In the genomic region with DNA sequence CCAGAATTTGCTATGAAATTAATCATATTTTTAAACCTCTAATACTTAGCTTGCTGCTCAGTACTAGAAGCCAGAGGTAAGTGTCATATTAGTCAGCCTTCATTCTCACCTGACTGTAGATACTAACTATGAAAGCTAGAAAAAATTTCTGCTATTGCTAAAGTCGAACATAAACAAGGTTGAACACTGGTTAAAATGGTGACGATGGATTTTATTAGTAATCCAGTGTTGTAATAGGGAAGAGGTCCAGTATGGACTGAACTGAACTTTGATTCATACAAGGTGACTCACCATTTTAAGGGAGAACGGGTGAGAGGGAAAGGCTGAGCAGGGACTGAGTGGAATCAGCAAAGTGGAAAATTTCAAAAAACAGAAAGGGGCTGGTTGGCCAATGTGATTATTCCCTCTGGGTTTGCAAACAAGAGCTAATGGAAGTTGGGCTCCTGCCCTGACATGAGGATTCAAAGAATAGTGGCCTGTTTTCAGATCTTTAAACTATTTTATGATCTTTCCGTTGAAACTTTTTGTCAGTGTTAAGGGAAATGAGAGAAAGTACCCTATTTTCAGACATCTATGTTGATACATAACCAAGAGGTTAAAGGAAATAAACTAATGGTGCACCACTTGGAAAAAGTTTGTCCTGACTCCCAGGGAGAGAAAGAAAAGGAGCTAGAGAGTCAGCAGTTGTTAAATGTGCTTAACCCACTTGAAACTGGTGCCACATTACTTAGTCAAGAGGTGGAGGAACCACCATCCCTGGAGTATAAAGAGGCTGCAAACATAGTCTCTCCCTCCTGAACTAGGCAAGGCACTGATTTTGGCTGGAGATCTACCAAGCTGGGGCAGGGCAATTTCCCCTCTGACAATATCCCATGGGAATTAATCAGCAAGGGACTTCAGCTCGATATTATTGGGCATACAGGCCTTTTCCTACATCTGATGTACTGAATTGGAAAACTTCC, we compare ENCODE assay signal across 10 cellular contexts. TPM values are rescaled to one million over a fixed set of nuclear protein-coding genes. Genes with fewer than 3 reads are reported as not detected.
DNase-seq lines count a peak whose midpoint lies in the region; ATAC-seq lines count a peak whose summit lies in the region.
"Had no signal": no experiment of that assay in that cellular context is flagged by ENCODE, and none has a peak within 500 bp of the region (broad histone marks: within the 10 kb centered on the region; RNA-seq: fewer than 3 reads in every experiment).

No MANE protein-coding gene starts in this region.

- H3K4me1 Mint-ChIP-seq in naive thymus-derived CD4-positive, alpha-beta T cell = no peaks in the 10 kb centered on the region

- peaks cover 0 to 3% (median 0%) of the 10 kb centered on the region in 5 donors for H3K27me3 Mint-ChIP-seq in naive thymus-derived CD4-positive, alpha-beta T cell

- intact Hi-C loops in Right ventricle myocardium superior (cut with DNase I) = no loop called here
- intact Hi-C loops in naive thymus-derived CD4-positive, alpha-beta T cell (cut with micrococcal nuclease) = no loop called here

- no peaks in the 10 kb centered on the region for H3K9me3 ChIP-seq in naive thymus-derived CD4-positive, alpha-beta T cell (ENCODE audit: control insufficient read depth in 2 of 3, low read length in 3 of 3)

- no peaks in the 10 kb centered on the region for H3K36me3 ChIP-seq in naive thymus-derived CD4-positive, alpha-beta T cell (ENCODE audit: control insufficient read depth in 2 of 3, insufficient read depth in 3 of 3, low read length in 3 of 3)

- POLR2A ChIA-PET in naive thymus-derived CD4-positive, alpha-beta T cell (lab: Charles Lee) = no interaction called here

- ATAC-seq in Right ventricle myocardium superior (ENCODE audit: poor library complexity) (peak; percentile 91), HG03095 (IDR thresholded peaks at IDR 0.05; ENCODE audit: unreplicated experiment) (no peak)
- no peak for ATAC-seq in naive thymus-derived CD4-positive, alpha-beta T cell

- peaks cover 0 to 43% (median 12%) of the 10 kb centered on the region in 5 donors for H3K36me3 Mint-ChIP-seq in naive thymus-derived CD4-positive, alpha-beta T cell

- no peaks in the 10 kb centered on the region for H3K27me3 ChIP-seq in naive thymus-derived CD4-positive, alpha-beta T cell (ENCODE audit: control insufficient read depth in 2 of 2, insufficient read depth in 2 of 2, low read length in 2 of 2)

- CTCF ChIA-PET in naive thymus-derived CD4-positive, alpha-beta T cell (lab: Charles Lee) = no interaction called here

- DNase-seq in GM03348 (ENCODE audit: low spot score) (peak; percentile 84), amniotic epithelial cell (ENCODE audit: low read depth) (peak; percentile 91), Right ventricle myocardium superior (no peak), skeletal muscle cell (ENCODE audit: low read depth) (peak; percentile 94), NCI-H2171 treated with DMSO at 0.1 percent for 48 hours (lab: John Stamatoyannopoulos, UW) (no peak), T-helper 9 cell (no peak)
- DNase-seq in naive thymus-derived CD4-positive, alpha-beta T cell = no peak
- DNase-seq: GDM1, NCI-H510A had no signal

- H3K4me3 ChIP-seq in skeletal muscle cell (ENCODE audit: low read depth, low read length) = no peak overlapping the region
- H3K4me3 ChIP-seq in naive thymus-derived CD4-positive, alpha-beta T cell (ENCODE audit: low read length) = no peak overlapping the region

- no peak overlapping the region for H3K27ac Mint-ChIP-seq in naive thymus-derived CD4-positive, alpha-beta T cell

- H3K4me3 Mint-ChIP-seq in naive thymus-derived CD4-positive, alpha-beta T cell = no peak overlapping the region

- no peak overlapping the region for H3K27ac ChIP-seq in naive thymus-derived CD4-positive, alpha-beta T cell (ENCODE audit: low read depth, low read length)

- peaks cover 0 to 3% (median 0%) of the 10 kb centered on the region in 11 donors for H3K9me3 Mint-ChIP-seq in naive thymus-derived CD4-positive, alpha-beta T cell

- no peaks in the 10 kb centered on the region for H3K4me1 ChIP-seq in naive thymus-derived CD4-positive, alpha-beta T cell (ENCODE audit: control insufficient read depth in 2 of 2, insufficient read depth in 2 of 2, low read length in 2 of 2)

RNA-seq across cellular contexts. Expression of gene AKR1C1, which starts 15.3 kb away (rescaled TPM):
- total RNA-seq in Right ventricle myocardium superior = 31.4 TPM
- 1 to 10 TPM; 1.8 to 4.7 (median 3.4) TPM for total RNA-seq in naive thymus-derived CD4-positive, alpha-beta T cell
- not detected for polyA plus RNA-seq in naive thymus-derived CD4-positive, alpha-beta T cell

RNA-seq across cellular contexts. Expression of gene AKR1C2, which starts 55.7 kb away (rescaled TPM):
- total RNA-seq in Right ventricle myocardium superior = 25.5 TPM
- total RNA-seq in naive thymus-derived CD4-positive, alpha-beta T cell = under 1 TPM in 1 of 5 experiments, not detected in 4; 0.15 TPM
- polyA plus RNA-seq in naive thymus-derived CD4-positive, alpha-beta T cell = not detected

Comparison
In these comparisons a context has a peak if more than half of its experiments do, and no peak if none do; other contexts are left out.
1. DNase-seq: peak in GM03348 (single experiment), amniotic epithelial cell (single experiment) and skeletal muscle cell (single experiment); none in Right ventricle myocardium superior (single experiment), NCI-H2171 treated with DMSO at 0.1 percent for 48 hours (single experiment), T-helper 9 cell (single experiment) and naive thymus-derived CD4-positive, alpha-beta T cell (0 of 9).
2. RNA of gene AKR1C2, which starts 55.7 kb away (total RNA-seq): 25.5 TPM in Right ventricle myocardium superior (single experiment); 0.15 TPM in naive thymus-derived CD4-positive, alpha-beta T cell; every median in the first group is over 10 times any median in the second.